24 cellular contexts compared by ENCODE assay signal in genomic region chr5:1856596-1857255, GRCh38. TPM values are rescaled to one million over a fixed set of nuclear protein-coding genes. Genes with fewer than 3 reads are reported as not detected.
A peak's percentile ranks its signal among the peaks of the same experiment; 100 is the strongest.
DNase-seq lines count a peak whose midpoint lies in the region; ATAC-seq and TF ChIP-seq lines count a peak whose summit lies in the region.
"Had no signal": no experiment of that assay in that cellular context is flagged by ENCODE, and none has a peak within 500 bp of the region (broad histone marks: within the 10 kb centered on the region; RNA-seq: fewer than 3 reads in every experiment).

No MANE protein-coding gene starts in this region.

- 94% methylated on average over 3 of the region's 49 CpGs for WGBS in right lobe of liver (ENCODE audit: insufficient coverage, low coverage, low lambda C conversion rate, missing lambda C conversion rate)
- 48 to 81% (median 48%) methylated on average over 41 to 49 of the region's 49 CpGs for WGBS in ovary, 3 donors

- no peaks in the 10 kb centered on the region for H3K4me1 Mint-ChIP-seq in natural killer cell treated with Interleukin-12 subunit alpha and Interleukin-12 subunit beta and Interleukin-15 and Interleukin-18, amount 100 ng/mL, for 72 hours (ENCODE audit: low read depth in 2 of 2)
- H3K4me1 Mint-ChIP-seq in natural killer cell, result no peaks in the 10 kb centered on the region
- H3K4me1 Mint-ChIP-seq: IgD-negative memory B cell had no signal

- H3K27ac ChIP-seq in right lobe of liver (no peak overlapping the region), upper lobe of right lung (no peak overlapping the region), ovary (no peak overlapping the region)
- H3K27ac ChIP-seq: BLaER1, Peyer's patch, SJCRH30 had no signal

- peaks cover 16 to 19% of the 10 kb centered on the region in 2 donors for H3K27me3 Mint-ChIP-seq in natural killer cell treated with Interleukin-12 subunit alpha and Interleukin-12 subunit beta and Interleukin-15 and Interleukin-18, amount 100 ng/mL, for 72 hours
- peaks cover 10 to 27% of the 10 kb centered on the region in 2 donors for H3K27me3 Mint-ChIP-seq in natural killer cell (ENCODE audit: low read depth in 2 of 2)

- peaks cover 0 to 5% (median 0%) of the 10 kb centered on the region in 4 donors for H3K4me1 ChIP-seq in right lobe of liver
- no peaks in the 10 kb centered on the region for H3K4me1 ChIP-seq in upper lobe of right lung
- H3K4me1 ChIP-seq in ovary (ENCODE audit: insufficient read depth), result no peaks in the 10 kb centered on the region
- H3K4me1 ChIP-seq: BLaER1, Peyer's patch, SJCRH30 had no signal

- H3K27ac Mint-ChIP-seq in natural killer cell treated with Interleukin-12 subunit alpha and Interleukin-12 subunit beta and Interleukin-15 and Interleukin-18, amount 100 ng/mL, for 72 hours, result no peak overlapping the region
- no peak overlapping the region for H3K27ac Mint-ChIP-seq in natural killer cell
- H3K27ac Mint-ChIP-seq: CD4-positive, alpha-beta T cell had no signal

- no peak for TF ChIP-seq EP300 in ovary (IDR thresholded peaks at IDR 0.05)

- H3K4me3 ChIP-seq in cardiac fibroblast (replicated peaks in 1 of 2; ENCODE audit: low read depth in 2 of 2, low read length in 2 of 2), result peak overlapping the region; percentile 36 to 46
- H3K4me3 ChIP-seq in right lobe of liver, result peak overlapping the region in 2 of 3 donors; percentile 26 to 42
- no peak overlapping the region for H3K4me3 ChIP-seq in upper lobe of right lung
- H3K4me3 ChIP-seq in ovary, result no peak overlapping the region
- H3K4me3 ChIP-seq: BLaER1, Peyer's patch, SJCRH30 had no signal

- TF ChIP-seq POLR2A in right lobe of liver (IDR thresholded peaks at IDR 0.05) (no peak), ovary (IDR thresholded peaks at IDR 0.05) (no peak)

- H3K9me3 ChIP-seq in right lobe of liver, result no peaks in the 10 kb centered on the region
- no peaks in the 10 kb centered on the region for H3K9me3 ChIP-seq in upper lobe of right lung
- H3K9me3 ChIP-seq in ovary, result no peaks in the 10 kb centered on the region
- H3K9me3 ChIP-seq: BLaER1, Peyer's patch, SJCRH30 had no signal

- intact Hi-C loops in natural killer cell (cut with micrococcal nuclease), result no loop called here
- intact Hi-C loops in right lobe of liver (cut with DNase I), result no loop called here
- intact Hi-C loops in upper lobe of right lung (cut with DNase I), result no loop called here
- intact Hi-C loops in ovary (cut with DNase I), result no loop called here

- no peaks in the 10 kb centered on the region for H3K27me3 ChIP-seq in right lobe of liver
- peaks cover 44% of the 10 kb centered on the region for H3K27me3 ChIP-seq in upper lobe of right lung
- peaks cover 3% of the 10 kb centered on the region for H3K27me3 ChIP-seq in ovary
- H3K27me3 ChIP-seq: Peyer's patch, SJCRH30 had no signal

- H3K4me3 Mint-ChIP-seq in natural killer cell treated with Interleukin-12 subunit alpha and Interleukin-12 subunit beta and Interleukin-15 and Interleukin-18, amount 100 ng/mL, for 72 hours, result no peak overlapping the region
- H3K4me3 Mint-ChIP-seq in natural killer cell, result no peak overlapping the region
- H3K4me3 Mint-ChIP-seq: CD4-positive, alpha-beta T cell; IgD-negative memory B cell had no signal

- DNase-seq in natural killer cell treated with Interleukin-12 subunit alpha and Interleukin-12 subunit beta and Interleukin-15 and Interleukin-18, amount 100 ng/mL, for 72 hours (ENCODE audit: low spot score), result peak; percentile 54
- no peak for DNase-seq in natural killer cell
- no peak for DNase-seq in cardiac fibroblast (ENCODE audit: low read depth in 2 of 2)
- no peak for DNase-seq in right lobe of liver
- DNase-seq in upper lobe of right lung, result no peak
- DNase-seq in activated CD8-positive, alpha-beta memory T cell treated with anti-CD3 and anti-CD28 coated beads, Interleukin-2, amount 50 U/mL, for 48 hours, result no peak
- DNase-seq in ovary, result no peak
- no peak for DNase-seq in NCI-H82 (lab: John Stamatoyannopoulos, UW)
- DNase-seq: CD4-positive, alpha-beta T cell; COR-L47; DMS79; MV-4-11; NCI-H1105 treated with DMSO at 0.1 percent for 48 hours; NCI-H2029 treated with DMSO at 0.1 percent for 48 hours; NCI-H226; NCI-H524; Peyer's patch; SJCRH30 had no signal

- H3K36me3 Mint-ChIP-seq in natural killer cell treated with Interleukin-12 subunit alpha and Interleukin-12 subunit beta and Interleukin-15 and Interleukin-18, amount 100 ng/mL, for 72 hours, result no peaks in the 10 kb centered on the region
- H3K36me3 Mint-ChIP-seq in natural killer cell, result no peaks in the 10 kb centered on the region
- H3K36me3 Mint-ChIP-seq: IgD-negative memory B cell had no signal

- no peaks in the 10 kb centered on the region for H3K36me3 ChIP-seq in right lobe of liver
- H3K36me3 ChIP-seq in upper lobe of right lung, result no peaks in the 10 kb centered on the region
- no peaks in the 10 kb centered on the region for H3K36me3 ChIP-seq in ovary
- H3K36me3 ChIP-seq: BLaER1, Peyer's patch, SJCRH30 had no signal

- no peaks in the 10 kb centered on the region for H3K9me3 Mint-ChIP-seq in natural killer cell treated with Interleukin-12 subunit alpha and Interleukin-12 subunit beta and Interleukin-15 and Interleukin-18, amount 100 ng/mL, for 72 hours
- H3K9me3 Mint-ChIP-seq in natural killer cell, result no peaks in the 10 kb centered on the region
- H3K9me3 Mint-ChIP-seq: CD4-positive, alpha-beta T cell had no signal

- TF ChIP-seq CTCF in natural killer cell (IDR thresholded peaks at IDR 0.05) (no peak), cardiac fibroblast (IDR thresholded peaks at IDR 0.05; ENCODE audit: low read depth, low read length) (no peak), right lobe of liver (IDR thresholded peaks at IDR 0.05) (no peak), upper lobe of right lung (IDR thresholded peaks at IDR 0.05) (no peak), ovary (IDR thresholded peaks at IDR 0.05) (no peak)

- no peak for ATAC-seq in natural killer cell treated with Interleukin-12 subunit alpha and Interleukin-12 subunit beta and Interleukin-15 and Interleukin-18, amount 100 ng/mL, for 72 hours
- ATAC-seq in natural killer cell (no peak), right lobe of liver (no peak), upper lobe of right lung (peak; percentile 15)
- ATAC-seq: HCT116 had no signal

RNA-seq across cellular contexts. Expression of gene IRX4, which starts 26.0 kb away (rescaled TPM):
- total RNA-seq in natural killer cell treated with Interleukin-12 subunit alpha and Interleukin-12 subunit beta and Interleukin-15 and Interleukin-18, amount 100 ng/mL, for 72 hours, result not detected
- total RNA-seq in natural killer cell (not detected), right lobe of liver (not detected), upper lobe of right lung (not detected), ovary (under 1 TPM in 1 of 7 donors, not detected in 6; 0.23 TPM)
- not detected for polyA plus RNA-seq in ovary
- total RNA-seq: A172; CD4-positive, alpha-beta T cell; M059J; OCI-LY7; Peyer's patch; SJCRH30 had no signal
- polyA plus RNA-seq: IgD-negative memory B cell had no signal

RNA-seq across cellular contexts. Expression of gene NDUFS6, which starts 55.5 kb away (rescaled TPM):
- 10 to 100 TPM; 25.3 to 35.5 TPM for total RNA-seq in natural killer cell treated with Interleukin-12 subunit alpha and Interleukin-12 subunit beta and Interleukin-15 and Interleukin-18, amount 100 ng/mL, for 72 hours
- total RNA-seq in natural killer cell, result 10 to 100 TPM; 19.2 to 25.9 (median 22.5) TPM
- total RNA-seq in right lobe of liver, result 10 to 100 TPM; 16.5 to 57.5 (median 23.7) TPM
- 23.5 TPM for total RNA-seq in upper lobe of right lung
- total RNA-seq in ovary, result 10 to 100 TPM; 16.3 to 50.8 (median 21.5) TPM
- 10 to 100 TPM; 17.0 to 31.2 TPM for polyA plus RNA-seq in ovary

RNA-seq across cellular contexts. Expression of gene MRPL36, which starts 57.1 kb away (rescaled TPM):
- 10 to 100 TPM; 45.3 to 62.7 TPM for total RNA-seq in natural killer cell treated with Interleukin-12 subunit alpha and Interleukin-12 subunit beta and Interleukin-15 and Interleukin-18, amount 100 ng/mL, for 72 hours
- total RNA-seq in natural killer cell, result 10 to 100 TPM; 14.1 to 21.2 (median 17.1) TPM
- total RNA-seq in right lobe of liver, result 10 to 100 TPM; 30.7 to 40.0 (median 35.5) TPM
- total RNA-seq in upper lobe of right lung, result 29.4 TPM
- total RNA-seq in ovary, result 10 to 100 TPM; 26.8 to 42.5 (median 33.8) TPM
- 10 to 100 TPM; 40.8 to 60.7 TPM for polyA plus RNA-seq in ovary

Comparison
In these comparisons a context has a peak if more than half of its experiments do, and no peak if none do; other contexts are left out.
1. H3K4me3 ChIP-seq: peak in cardiac fibroblast (2 of 2) and right lobe of liver (2 of 3); none in upper lobe of right lung (single experiment) and ovary (single experiment).